9 cellular contexts compared by ENCODE assay signal in genomic region chr22:26674211-26675190, GRCh38. TPM values are rescaled to one million over a fixed set of nuclear protein-coding genes. Genes with fewer than 3 reads are reported as not detected.
A peak's percentile ranks its signal among the peaks of the same experiment; 100 is the strongest.
DNase-seq lines count a peak whose midpoint lies in the region; ATAC-seq, FAIRE-seq and TF ChIP-seq lines count a peak whose summit lies in the region.
"Had no signal": no experiment of that assay in that cellular context is flagged by ENCODE, and none has a peak within 500 bp of the region (broad histone marks: within the 10 kb centered on the region; RNA-seq: fewer than 3 reads in every experiment).

No MANE protein-coding gene starts in this region.

- FAIRE-seq in H54 (lab: Jason Lieb, UNC), result no peak

- POLR2A ChIA-PET in activated CD4-positive, alpha-beta T cell treated with anti-CD3 and anti-CD28 coated beads for 36 hours (lab: Charles Lee), result interaction anchor here (0.7 kb wide), 1 partner anchor 8 kb away, joined by 3 read pairs; no protein-coding TSS in a partner anchor

- peak overlapping the region; percentile 87 for H3K4me2 ChIP-seq in fibroblast of lung (ENCODE audit: extremely low read depth, insufficient read depth, low read length)

- H3K27me3 ChIP-seq in fibroblast of lung (ENCODE audit: control insufficient read depth, insufficient read depth, low read length) (no peaks in the 10 kb centered on the region), subcutaneous abdominal adipose tissue (ENCODE audit: control insufficient read depth in 5 of 5, insufficient read depth in 4 of 5, low read length in 5 of 5) (no peaks in the 10 kb centered on the region)

- TF ChIP-seq CTCF in fibroblast of lung (conservative IDR thresholded peaks at IDR 0.05 in 1 of 2, IDR thresholded peaks at IDR 0.05 in 1 of 2; ENCODE audit: low read depth in 1 of 2, low read length in 2 of 2), result no peak

- H4K20me1 ChIP-seq in fibroblast of lung (ENCODE audit: control insufficient read depth, extremely low read depth, insufficient read depth, low read length), result no peaks in the 10 kb centered on the region

- H3K4me3 Mint-ChIP-seq in activated CD4-positive, alpha-beta T cell treated with anti-CD3 and anti-CD28 coated beads for 36 hours, result peak overlapping the region; percentile 92
- peak overlapping the region; percentile 97 for H3K4me3 Mint-ChIP-seq in T-helper 1 cell treated with Interleukin-12 subunit alpha and Interleukin-12 subunit beta and Interleukin-4 antibody, amounts not matched to agents 30 μg/mL and 1 μg/mL, for 36 hours

- intact Hi-C loops in activated CD4-positive, alpha-beta T cell treated with anti-CD3 and anti-CD28 coated beads for 36 hours (cut with DNase I, micrococcal nuclease), result loop anchor here (5.0 to 10.0 kb wide), 4 partner anchors 382 to 1607 kb away; partner anchors contain the start of gene MN1 (in 1 of the 2)

- H3K9me3 ChIP-seq in fibroblast of lung (ENCODE audit: control insufficient read depth, insufficient read depth, low read depth, low read length) (no peaks in the 10 kb centered on the region), subcutaneous abdominal adipose tissue (ENCODE audit: control insufficient read depth in 5 of 5, low read length in 5 of 5) (no peaks in the 10 kb centered on the region)

- no peaks in the 10 kb centered on the region for H3K9me3 Mint-ChIP-seq in activated CD4-positive, alpha-beta T cell treated with anti-CD3 and anti-CD28 coated beads for 36 hours (ENCODE audit: low read depth)
- no peaks in the 10 kb centered on the region for H3K9me3 Mint-ChIP-seq in T-helper 1 cell treated with Interleukin-12 subunit alpha and Interleukin-12 subunit beta and Interleukin-4 antibody, amounts not matched to agents 30 μg/mL and 1 μg/mL, for 36 hours

- H2AFZ ChIP-seq in fibroblast of lung (ENCODE audit: low read length), result no peak overlapping the region

- no peak for ATAC-seq in activated CD4-positive, alpha-beta T cell treated with anti-CD3 and anti-CD28 coated beads for 36 hours

- H3K9ac ChIP-seq in fibroblast of lung (ENCODE audit: insufficient read depth, low read length) (no peak overlapping the region), subcutaneous abdominal adipose tissue (ENCODE audit: low read length in 5 of 5) (peak overlapping the region in 1 of 5 donors; percentile 32)

- H3K27ac ChIP-seq in fibroblast of lung (ENCODE audit: insufficient read depth, low read length) (no peak overlapping the region), subcutaneous abdominal adipose tissue (ENCODE audit: low read depth, low read length) (no peak overlapping the region)

- no peaks in the 10 kb centered on the region for H3K27me3 Mint-ChIP-seq in activated CD4-positive, alpha-beta T cell treated with anti-CD3 and anti-CD28 coated beads for 36 hours
- no peaks in the 10 kb centered on the region for H3K27me3 Mint-ChIP-seq in T-helper 1 cell treated with Interleukin-12 subunit alpha and Interleukin-12 subunit beta and Interleukin-4 antibody, amounts not matched to agents 30 μg/mL and 1 μg/mL, for 36 hours (ENCODE audit: low read depth)

- H3K4me3 ChIP-seq in fibroblast of lung (replicated peaks in 1 of 4; ENCODE audit: control extremely low read depth in 1 of 4, insufficient read depth in 1 of 4, low read depth in 3 of 4, low read length in 4 of 4) (peak overlapping the region in 2 of 4 experiments; percentile 80 to 95), subcutaneous abdominal adipose tissue (ENCODE audit: low read depth in 1 of 5, low read length in 5 of 5) (peak overlapping the region in 3 of 5 donors; percentile 12 to 95 (median 80))

- CTCF ChIA-PET in activated CD4-positive, alpha-beta T cell treated with anti-CD3 and anti-CD28 coated beads for 36 hours (lab: Charles Lee), result interaction anchor here (0.5 to 1.5 kb wide), 11 partner anchors 9 to 1239 kb away, joined by 3 to 7 read pairs (median 3); no protein-coding TSS in a partner anchor

- H3K36me3 ChIP-seq in fibroblast of lung (ENCODE audit: control insufficient read depth, insufficient read depth, low read length) (no peaks in the 10 kb centered on the region), subcutaneous abdominal adipose tissue (ENCODE audit: control insufficient read depth in 5 of 5, insufficient read depth in 5 of 5, low read length in 5 of 5) (no peaks in the 10 kb centered on the region)

- peaks cover 24% of the 10 kb centered on the region for H3K36me3 Mint-ChIP-seq in activated CD4-positive, alpha-beta T cell treated with anti-CD3 and anti-CD28 coated beads for 36 hours (ENCODE audit: low read depth)
- peaks cover 41% of the 10 kb centered on the region for H3K36me3 Mint-ChIP-seq in T-helper 1 cell treated with Interleukin-12 subunit alpha and Interleukin-12 subunit beta and Interleukin-4 antibody, amounts not matched to agents 30 μg/mL and 1 μg/mL, for 36 hours (ENCODE audit: low read depth)

- peaks cover 74% of the 10 kb centered on the region for H3K4me1 Mint-ChIP-seq in activated CD4-positive, alpha-beta T cell treated with anti-CD3 and anti-CD28 coated beads for 36 hours
- peaks cover 73% of the 10 kb centered on the region for H3K4me1 Mint-ChIP-seq in T-helper 1 cell treated with Interleukin-12 subunit alpha and Interleukin-12 subunit beta and Interleukin-4 antibody, amounts not matched to agents 30 μg/mL and 1 μg/mL, for 36 hours (ENCODE audit: low read depth)

- TF ChIP-seq POLR2A in H54 (IDR thresholded peaks at IDR 0.05; ENCODE audit: low read depth, low read length), result no peak

- DNase-seq in activated CD4-positive, alpha-beta T cell treated with anti-CD3 and anti-CD28 coated beads for 36 hours, result peak; percentile 38
- no peak for DNase-seq in activated CD4-positive, alpha-beta T cell treated with anti-CD3 and anti-CD28 coated beads for 1 hour
- DNase-seq in fibroblast of lung (ENCODE audit: low read depth in 2 of 2), result no peak
- DNase-seq in iPS-NIHi11 (ENCODE audit: low spot score), result no peak
- no peak for DNase-seq in H54 (ENCODE audit: insufficient read length, low spot score)
- DNase-seq in NCI-H2196 treated with DMSO at 0.1 percent for 48 hours (lab: John Stamatoyannopoulos, UW; ENCODE audit: unreplicated experiment), result no peak
- DNase-seq: MV-4-11 had no signal

- H3K4me1 ChIP-seq in fibroblast of lung (ENCODE audit: control insufficient read depth, extremely low read depth, insufficient read depth, low read length) (peaks cover 2% of the 10 kb centered on the region), subcutaneous abdominal adipose tissue (ENCODE audit: control insufficient read depth in 5 of 5, insufficient read depth in 5 of 5, low read length in 5 of 5) (peaks cover 9 to 40% (median 30%) of the 10 kb centered on the region in 5 donors)

- peak overlapping the region; percentile 96 for H3K27ac Mint-ChIP-seq in activated CD4-positive, alpha-beta T cell treated with anti-CD3 and anti-CD28 coated beads for 36 hours
- peak overlapping the region; percentile 100 for H3K27ac Mint-ChIP-seq in T-helper 1 cell treated with Interleukin-12 subunit alpha and Interleukin-12 subunit beta and Interleukin-4 antibody, amounts not matched to agents 30 μg/mL and 1 μg/mL, for 36 hours

- peaks cover 14% of the 10 kb centered on the region for H3K79me2 ChIP-seq in fibroblast of lung (ENCODE audit: control insufficient read depth, insufficient read depth, low read length)

RNA-seq across cellular contexts. Expression of gene MIAT, which starts 17.1 kb away (rescaled TPM):
- total RNA-seq in activated CD4-positive, alpha-beta T cell treated with anti-CD3 and anti-CD28 coated beads for 36 hours, result 10 to 100 TPM; 18.5 to 19.7 TPM
- 2.1 and 10.2 TPM in 2 replicates for total RNA-seq in fibroblast of lung
- 1.6 and 1.9 TPM in 2 replicates for polyA plus RNA-seq in fibroblast of lung
- 1.4 and 1.9 TPM in 2 replicates for polyA plus RNA-seq in fibroblast of lung (2012)
- 0.43 and 0.63 TPM in 2 replicates for polyA minus RNA-seq in fibroblast of lung (ENCODE audit: low replicate concordance)

RNA-seq across cellular contexts. Expression of gene CRYBA4, which starts 52.7 kb away (rescaled TPM):
- total RNA-seq in activated CD4-positive, alpha-beta T cell treated with anti-CD3 and anti-CD28 coated beads for 36 hours, result not detected
- not detected in 2 replicates for total RNA-seq in fibroblast of lung
- not detected in 2 replicates for polyA plus RNA-seq in fibroblast of lung
- not detected in 2 replicates for polyA plus RNA-seq in fibroblast of lung (2012)
- not detected in 2 replicates for polyA minus RNA-seq in fibroblast of lung (ENCODE audit: low replicate concordance)

RNA-seq across cellular contexts. Expression of gene CRYBB1, which starts 56.7 kb away (rescaled TPM):
- total RNA-seq in activated CD4-positive, alpha-beta T cell treated with anti-CD3 and anti-CD28 coated beads for 36 hours, result not detected
- total RNA-seq in fibroblast of lung, result not detected in 2 replicates
- not detected in 2 replicates for polyA plus RNA-seq in fibroblast of lung
- polyA plus RNA-seq in fibroblast of lung (2012), result not detected in 2 replicates
- not detected in 2 replicates for polyA minus RNA-seq in fibroblast of lung (ENCODE audit: low replicate concordance)
